In genomic region chr4:137890802-137891201, GRCh38 we compare ENCODE assay signal across 7 cellular contexts.
"Had no signal": no experiment of that assay in that cellular context is flagged by ENCODE, and none has a peak within 500 bp of the region (broad histone marks: within the 10 kb centered on the region; RNA-seq: fewer than 3 reads in every experiment).

No MANE protein-coding gene starts in this region.

- DNase-seq: IMR-90, KBM-7, KG1 had no signal

- ATAC-seq: HepG2, K562 had no signal

- H3K4me3 ChIP-seq: K562 had no signal

- H3K27ac ChIP-seq: HL-60 had no signal

- FAIRE-seq: HepG2, HTR-8/SVneo, K562 had no signal
